Comparison of ENCODE assay signal across 9 cellular contexts in the genomic region with DNA sequence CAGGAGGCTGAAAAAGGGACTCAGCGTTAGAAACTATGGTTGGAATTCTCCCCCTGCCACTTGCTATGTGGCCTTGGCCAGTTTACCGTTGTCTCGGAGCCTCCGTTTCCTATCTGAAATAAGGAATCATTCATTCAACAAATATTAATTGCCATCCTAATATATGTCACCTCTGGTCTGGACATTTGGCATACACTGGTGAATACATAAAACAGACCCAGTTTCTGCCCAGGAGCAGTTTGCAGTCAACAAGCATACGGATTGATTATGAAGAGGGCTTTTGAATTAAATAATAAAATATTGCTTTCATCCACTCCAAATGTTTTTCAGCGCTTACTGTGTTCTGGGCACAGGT. TPM values are rescaled to one million over a fixed set of nuclear protein-coding genes. Genes with fewer than 3 reads are reported as not detected.
DNase-seq lines count a peak whose midpoint lies in the region; ATAC-seq and TF ChIP-seq lines count a peak whose summit lies in the region.
"Had no signal": no experiment of that assay in that cellular context is flagged by ENCODE, and none has a peak within 500 bp of the region (broad histone marks: within the 10 kb centered on the region; RNA-seq: fewer than 3 reads in every experiment).

No MANE protein-coding gene starts in this region.

- peaks cover 11% of the 10 kb centered on the region for H3K27me3 ChIP-seq in BE2C
- peaks cover 57% of the 10 kb centered on the region for H3K27me3 ChIP-seq in colonic mucosa

- H3K4me3 ChIP-seq in BE2C (ENCODE audit: low read depth, low read length), result peak overlapping the region; percentile 84
- peak overlapping the region; percentile 51 for H3K4me3 ChIP-seq in Jurkat, Clone E6-1 (ENCODE audit: low read length)
- peak overlapping the region; percentile 31 for H3K4me3 ChIP-seq in colonic mucosa

- H3K4me3 Mint-ChIP-seq in natural killer cell, result peak overlapping the region; percentile 84

- no peak overlapping the region for H3K27ac Mint-ChIP-seq in natural killer cell

- DNase-seq in BE2C, result no peak
- DNase-seq in Jurkat, Clone E6-1 (ENCODE audit: low read depth, low spot score), result no peak
- DNase-seq in colonic mucosa, result no peak
- no peak for DNase-seq in natural killer cell
- no peak for DNase-seq in SIG-M5 treated with dmso at 0.1 percent for 504 hours (lab: John Stamatoyannopoulos, UW; ENCODE audit: unreplicated experiment)
- DNase-seq in SIG-M5 (lab: John Stamatoyannopoulos, UW), result no peak
- no peak for DNase-seq in HEK293T (ENCODE audit: extremely low spot score)

- H3K27ac ChIP-seq in colonic mucosa, result no peak overlapping the region

- no peaks in the 10 kb centered on the region; the same call in 1 of the 2 replicates for H3K4me1 ChIP-seq in BE2C
- H3K4me1 ChIP-seq in colonic mucosa, result no peaks in the 10 kb centered on the region

- intact Hi-C loops in colonic mucosa (cut with DNase I), result no loop called here
- intact Hi-C loops in natural killer cell (cut with micrococcal nuclease), result no loop called here

- H3K4me1 Mint-ChIP-seq in natural killer cell, result peaks cover 19 to 30% of the 10 kb centered on the region in 2 donors

- no peaks in the 10 kb centered on the region for H3K36me3 Mint-ChIP-seq in natural killer cell

- H3K27me3 Mint-ChIP-seq in natural killer cell (ENCODE audit: low read depth in 2 of 2), result peaks cover 65 to 67% of the 10 kb centered on the region in 2 donors

- H3K36me3 ChIP-seq in BE2C, result no peaks in the 10 kb centered on the region
- H3K36me3 ChIP-seq in colonic mucosa, result no peaks in the 10 kb centered on the region

- H3K9me3 Mint-ChIP-seq in natural killer cell, result no peaks in the 10 kb centered on the region

- POLR2A ChIA-PET in HEK293T (lab: Yijun Ruan, JAX), result no interaction called here

- no peaks in the 10 kb centered on the region for H3K9me3 ChIP-seq in BE2C
- H3K9me3 ChIP-seq in colonic mucosa, result no peaks in the 10 kb centered on the region

- CTCF ChIA-PET in HEK293T (lab: Yijun Ruan, JAX), result no interaction called here

- ATAC-seq in natural killer cell (no peak), HG02588 (IDR thresholded peaks at IDR 0.05; ENCODE audit: unreplicated experiment) (no peak)

- TF ChIP-seq CTCF in BE2C (IDR thresholded peaks at IDR 0.05; ENCODE audit: low read depth, low read length), result no peak
- no peak for TF ChIP-seq CTCF in colonic mucosa (IDR thresholded peaks at IDR 0.05)
- TF ChIP-seq CTCF in natural killer cell (IDR thresholded peaks at IDR 0.05), result no peak

- H3K9ac ChIP-seq in colonic mucosa (ENCODE audit: low read depth in 2 of 2, low read length in 2 of 2), result no peak overlapping the region

TF ChIP-seq in HEK293T, 16 proteins besides CTCF, POLR2A, EP300 and RAD21:
- no peak for TF ChIP-seq FOXM1 (IDR thresholded peaks at IDR 0.05; ENCODE audit: borderline replicate concordance)
- TF ChIP-seq NFRKB (IDR thresholded peaks at IDR 0.05), result no peak
- TF ChIP-seq L3MBTL2 (conservative IDR thresholded peaks at IDR 0.05), result no peak
- TF ChIP-seq PKNOX1 (IDR thresholded peaks at IDR 0.05), result no peak
- no peak for TF ChIP-seq SUZ12 (IDR thresholded peaks at IDR 0.05)
- no peak for TF ChIP-seq ARNT (IDR thresholded peaks at IDR 0.05)
- no peak for TF ChIP-seq TARDBP (IDR thresholded peaks at IDR 0.05)
- TF ChIP-seq HDGF (IDR thresholded peaks at IDR 0.05; ENCODE audit: borderline replicate concordance), result no peak

RNA-seq across cellular contexts. Expression of gene GSX2, which starts 7.6 kb away (rescaled TPM):
- not detected for polyA plus RNA-seq in BE2C (2012; ENCODE audit: insufficient read depth, insufficient read length, low read depth)
- not detected for polyA plus RNA-seq in Jurkat, Clone E6-1 (2012; ENCODE audit: insufficient read depth, insufficient read length)
- total RNA-seq in colonic mucosa (not detected), natural killer cell (not detected)
- total RNA-seq: lung had no signal
- polyA plus RNA-seq: lung had no signal

RNA-seq across cellular contexts. Expression of gene CHIC2, which starts 28.0 kb away (rescaled TPM):
- polyA plus RNA-seq in BE2C (2012; ENCODE audit: insufficient read depth, insufficient read length, low read depth), result 9.0 TPM
- 18.7 TPM for polyA plus RNA-seq in Jurkat, Clone E6-1 (2012; ENCODE audit: insufficient read depth, insufficient read length)
- total RNA-seq in colonic mucosa, result 10 to 100 TPM; 13.5 to 26.2 TPM
- total RNA-seq in natural killer cell, result 10 to 100 TPM; 62.0 to 85.0 (median 79.7) TPM

Comparison
In these comparisons a context has a peak if more than half of its experiments do, and no peak if none do; other contexts are left out.
1. H3K4me3 ChIP-seq: peak in every context shown above with its lines; median percentile 84 in BE2C; 51 in Jurkat, Clone E6-1; 31 in colonic mucosa.